In genomic region chr6:29667158-29667557, GRCh38 we compare ENCODE assay signal across 16 cellular contexts. TPM values are rescaled to one million over a fixed set of nuclear protein-coding genes. Genes with fewer than 3 reads are reported as not detected.
A peak's percentile ranks its signal among the peaks of the same experiment; 100 is the strongest.
DNase-seq lines count a peak whose midpoint lies in the region; ATAC-seq and TF ChIP-seq lines count a peak whose summit lies in the region.
"Had no signal": no experiment of that assay in that cellular context is flagged by ENCODE, and none has a peak within 500 bp of the region (broad histone marks: within the 10 kb centered on the region; RNA-seq: fewer than 3 reads in every experiment).

No MANE protein-coding gene starts in this region.

- no peaks in the 10 kb centered on the region for H3K36me3 Mint-ChIP-seq in natural killer cell

- intact Hi-C loops in posterior vena cava (cut with DNase I) (no loop called here), natural killer cell (cut with micrococcal nuclease) (no loop called here)

- H2BK15ac ChIP-seq in neuronal stem cell (ENCODE audit: low read length), result no peak overlapping the region

- H3K27ac Mint-ChIP-seq in natural killer cell, result no peak overlapping the region

- H3K4me1 ChIP-seq in HUES48 (ENCODE audit: control insufficient read depth, insufficient read depth, low read length) (peaks cover 49% of the 10 kb centered on the region), iPS DF 6.9 (ENCODE audit: control insufficient read depth, insufficient read depth, low read length) (peaks cover 9% of the 10 kb centered on the region), neuronal stem cell (ENCODE audit: control insufficient read depth in 2 of 2, insufficient read depth in 1 of 2, low read depth in 1 of 2, low read length in 2 of 2) (peaks cover 0 to 23% of the 10 kb centered on the region in 2 donors)
- H3K4me1 ChIP-seq: A549 had no signal

- no peak overlapping the region for H3K23ac ChIP-seq in neuronal stem cell (ENCODE audit: low read depth, low read length, poor library complexity)

- H3K4me3 ChIP-seq in HUES48 (ENCODE audit: low read depth, low read length) (peak overlapping the region; percentile 36), iPS DF 6.9 (ENCODE audit: low read length) (no peak overlapping the region), neuronal stem cell (ENCODE audit: low read length in 2 of 2) (no peak overlapping the region)
- H3K4me3 ChIP-seq: A549 had no signal

- peaks cover 12 to 33% of the 10 kb centered on the region in 2 donors for H3K27me3 Mint-ChIP-seq in natural killer cell (ENCODE audit: low read depth in 2 of 2)

- no peak overlapping the region for H4K8ac ChIP-seq in neuronal stem cell (ENCODE audit: low read depth, low read length)

- H3K4me3 Mint-ChIP-seq in natural killer cell, result no peak overlapping the region

- H2BK5ac ChIP-seq in neuronal stem cell (ENCODE audit: low read length), result no peak overlapping the region

- peak; percentile 78 for DNase-seq in ELF-1 (ENCODE audit: low read depth, low spot score)
- DNase-seq in iPS DF 6.9 (ENCODE audit: low read depth, low spot score), result no peak
- DNase-seq in neuronal stem cell (ENCODE audit: low spot score), result peak; percentile 68
- DNase-seq in posterior vena cava (ENCODE audit: low spot score), result no peak
- DNase-seq in natural killer cell, result no peak
- no peak for DNase-seq in activated CD4-positive, alpha-beta T cell treated with anti-CD3 and anti-CD28 coated beads for 4 hours
- DNase-seq: C1 segment of cervical spinal cord, NCI-H1092 treated with DMSO at 0.1 percent for 48 hours, NCI-H1694, NCI-H524 had no signal

- H3K9me3 ChIP-seq in HUES48 (ENCODE audit: control insufficient read depth, insufficient read depth, low read length) (no peaks in the 10 kb centered on the region), iPS DF 6.9 (ENCODE audit: control insufficient read depth, insufficient read depth, low read length) (no peaks in the 10 kb centered on the region), neuronal stem cell (replicated peaks in 1 of 2; ENCODE audit: control insufficient read depth in 2 of 2, insufficient read depth in 1 of 2, low read depth in 1 of 2, low read length in 2 of 2) (no peaks in the 10 kb centered on the region)
- H3K9me3 ChIP-seq: A549 had no signal

- no peak for TF ChIP-seq CTCF in natural killer cell (IDR thresholded peaks at IDR 0.05)

- H3K27me3 ChIP-seq in HUES48 (ENCODE audit: control insufficient read depth, insufficient read depth, low read length), result no peaks in the 10 kb centered on the region
- no peaks in the 10 kb centered on the region for H3K27me3 ChIP-seq in iPS DF 6.9 (ENCODE audit: control insufficient read depth, insufficient read depth, low read length)
- peaks cover 0 to 20% (median 0%) of the 10 kb centered on the region in 3 experiments for H3K27me3 ChIP-seq in neuronal stem cell (ENCODE audit: control insufficient read depth in 3 of 3, insufficient read depth in 3 of 3, low read depth in 1 of 3, low read length in 3 of 3)

- H3K14ac ChIP-seq in neuronal stem cell (ENCODE audit: low read length), result no peak overlapping the region

- no peaks in the 10 kb centered on the region for H3K4me1 Mint-ChIP-seq in natural killer cell

- no peak overlapping the region for H3K18ac ChIP-seq in neuronal stem cell (ENCODE audit: low read length)

- ATAC-seq in natural killer cell, result no peak
- ATAC-seq: A549, HCT116 had no signal

- H2BK12ac ChIP-seq in neuronal stem cell (ENCODE audit: low read length), result no peak overlapping the region

- no peak overlapping the region for H4K91ac ChIP-seq in neuronal stem cell (ENCODE audit: low read depth, low read length, poor library complexity)

- no peaks in the 10 kb centered on the region for H3K36me3 ChIP-seq in HUES48 (ENCODE audit: control insufficient read depth, insufficient read depth, low read length)
- H3K36me3 ChIP-seq in iPS DF 6.9 (ENCODE audit: control insufficient read depth, insufficient read depth, low read length), result no peaks in the 10 kb centered on the region
- no peaks in the 10 kb centered on the region for H3K36me3 ChIP-seq in neuronal stem cell (replicated peaks in 1 of 2; ENCODE audit: control insufficient read depth in 2 of 2, insufficient read depth in 2 of 2, low read length in 2 of 2)

- peak overlapping the region; percentile 41 for H2AFZ ChIP-seq in neuronal stem cell (ENCODE audit: low read length)

- H2BK120ac ChIP-seq in neuronal stem cell (ENCODE audit: low read depth, low read length), result no peak overlapping the region

- H3K27ac ChIP-seq in HUES48 (ENCODE audit: low read depth, low read length), result peak overlapping the region; percentile 96
- H3K27ac ChIP-seq in iPS DF 6.9 (ENCODE audit: low read length), result peak overlapping the region; percentile 75
- H3K27ac ChIP-seq in neuronal stem cell (replicated peaks; ENCODE audit: low read length), result peak overlapping the region; percentile 92
- H3K27ac ChIP-seq: A549 had no signal

- WGBS in iPS DF 6.9 (ENCODE audit: insufficient coverage, insufficient read length), result no CpG with 5 or more reads among the region's 5 CpGs
- no CpG with 5 or more reads among the region's 5 CpGs for WGBS in neuronal stem cell (ENCODE audit: extremely low coverage in 2 of 2, insufficient read length in 2 of 2, insufficient replicate concordance in 1 of 2), 2 donors

- H3K79me1 ChIP-seq in neuronal stem cell (ENCODE audit: low read depth, low read length), result no peaks in the 10 kb centered on the region

- H3K9me3 Mint-ChIP-seq in natural killer cell, result no peaks in the 10 kb centered on the region

- H3K4me2 ChIP-seq in neuronal stem cell (ENCODE audit: insufficient read depth, low read length, poor library complexity, severe bottlenecking), result peak overlapping the region; percentile 21
- H3K4me2 ChIP-seq: A549 had no signal

- no peak overlapping the region for H3K4ac ChIP-seq in neuronal stem cell (ENCODE audit: low read length)

- peak overlapping the region; percentile 49 for H3K9ac ChIP-seq in HUES48 (ENCODE audit: low read depth, low read length)
- no peak overlapping the region for H3K9ac ChIP-seq in neuronal stem cell (ENCODE audit: low read depth, low read length, poor library complexity)

- H2AK5ac ChIP-seq in neuronal stem cell (ENCODE audit: low read depth, low read length), result no peak overlapping the region

RNA-seq across cellular contexts. Expression of gene MOG, which starts 10.3 kb away (rescaled TPM):
- polyA plus RNA-seq in neuronal stem cell (2013, experiment 1 of 2), result 0.32 TPM
- 0.10 TPM for polyA plus RNA-seq in neuronal stem cell (2013, experiment 2 of 2)
- under 1 TPM in 1 of 2 donors, not detected in 1; 0.69 TPM for total RNA-seq in posterior vena cava
- total RNA-seq in natural killer cell, result not detected
- total RNA-seq: G401, MCF 10A, SK-MEL-5 had no signal
- polyA plus RNA-seq: A549 had no signal

RNA-seq across cellular contexts. Expression of gene ZFP57, which starts 13.8 kb away (rescaled TPM):
- polyA plus RNA-seq in neuronal stem cell (2013, experiment 1 of 2), result 0.17 TPM
- 0.14 TPM for polyA plus RNA-seq in neuronal stem cell (2013, experiment 2 of 2)
- 1 to 10 TPM in 1 of 2 donors, under 1 TPM in 1; 0.24 to 6.5 TPM for total RNA-seq in posterior vena cava
- 10 to 100 TPM in 1 of 3 donors, 1 to 10 TPM in 1, not detected in 1; 2.9 to 12.8 TPM for total RNA-seq in natural killer cell
- total RNA-seq: G401, SK-MEL-5 had no signal

RNA-seq across cellular contexts. Expression of gene GABBR1, which starts 34.2 kb away (rescaled TPM):
- polyA plus RNA-seq in neuronal stem cell (2013, experiment 1 of 2), result 36.7 TPM
- 37.1 TPM for polyA plus RNA-seq in neuronal stem cell (2013, experiment 2 of 2)
- 10 to 100 TPM; 48.4 to 53.0 TPM for total RNA-seq in posterior vena cava
- 10 to 100 TPM in 2 of 3 donors, 1 to 10 TPM in 1; 7.6 to 12.8 (median 10.9) TPM for total RNA-seq in natural killer cell

RNA-seq across cellular contexts. Expression of gene HLA-F, which starts 56.1 kb away (rescaled TPM):
- 2.6 TPM for polyA plus RNA-seq in neuronal stem cell (2013, experiment 1 of 2)
- 2.2 TPM for polyA plus RNA-seq in neuronal stem cell (2013, experiment 2 of 2)
- 10 to 100 TPM; 31.5 to 61.8 TPM for total RNA-seq in posterior vena cava
- total RNA-seq in natural killer cell, result 1,000 to 10,000 TPM; 1,031 to 1,621 (median 1,125) TPM
- total RNA-seq: G401 had no signal

Comparison
In these comparisons a context has a peak if more than half of its experiments do, and no peak if none do; other contexts are left out.
1. DNase-seq: peak in ELF-1 (single experiment) and neuronal stem cell (single experiment); none in iPS DF 6.9 (single experiment), posterior vena cava (single experiment), natural killer cell (single experiment) and activated CD4-positive, alpha-beta T cell treated with anti-CD3 and anti-CD28 coated beads for 4 hours (0 of 2).
2. Peak in every context shown above with its lines, with median percentiles within 50 percentile points of each other: H3K27ac ChIP-seq.